ENCODE assay signal across 16 cellular contexts in the genomic region with DNA sequence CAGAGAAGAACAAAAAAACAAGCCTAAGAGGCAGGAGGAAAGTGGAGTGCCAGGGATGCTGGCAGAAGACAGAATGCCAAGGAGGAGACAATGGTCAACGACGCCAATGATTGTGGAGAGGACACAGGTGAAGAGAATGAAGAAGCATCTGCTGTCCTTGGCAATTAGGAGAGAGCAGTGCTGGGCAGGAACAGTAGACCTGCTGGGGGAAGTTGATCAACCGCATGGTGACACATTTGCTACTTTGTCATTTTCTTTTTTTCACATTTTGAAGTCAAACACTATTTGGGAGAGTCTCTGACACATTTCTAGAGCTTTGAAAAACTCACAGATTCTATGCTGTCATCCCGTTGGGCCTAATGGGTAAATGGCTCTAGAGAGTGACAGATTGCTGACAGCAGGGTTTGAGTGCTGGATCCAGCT. TPM values are rescaled to one million over a fixed set of nuclear protein-coding genes. Genes with fewer than 3 reads are reported as not detected.
DNase-seq lines count a peak whose midpoint lies in the region; ATAC-seq, FAIRE-seq and TF ChIP-seq lines count a peak whose summit lies in the region.
"Had no signal": no experiment of that assay in that cellular context is flagged by ENCODE, and none has a peak within 500 bp of the region (broad histone marks: within the 10 kb centered on the region; RNA-seq: fewer than 3 reads in every experiment).

No MANE protein-coding gene starts in this region.

- peak overlapping the region; percentile 52 for H3K4me3 Mint-ChIP-seq in T-helper 17 cell
- peak overlapping the region; percentile 78 for H3K4me3 Mint-ChIP-seq in natural killer cell treated with Interleukin-12 subunit alpha and Interleukin-12 subunit beta and Interleukin-15 and Interleukin-18, amount 100 ng/mL, for 72 hours

- no peak for FAIRE-seq in pancreas (lab: Jason Lieb, UNC)

- H3K4me3 ChIP-seq in pancreas, result no peak overlapping the region
- H3K4me3 ChIP-seq: esophagus muscularis mucosa, ovary, vagina had no signal

- no peak overlapping the region for H3K27ac ChIP-seq in pancreas
- H3K27ac ChIP-seq: esophagus muscularis mucosa, ovary, vagina had no signal

- no peak for TF ChIP-seq CTCF in pancreas (IDR thresholded peaks at IDR 0.05)

- H3K27me3 ChIP-seq in pancreas, result no peaks in the 10 kb centered on the region
- H3K27me3 ChIP-seq: ovary, vagina had no signal

- H3K4me1 Mint-ChIP-seq in T-helper 17 cell, result peaks cover 24% of the 10 kb centered on the region
- H3K4me1 Mint-ChIP-seq in natural killer cell treated with Interleukin-12 subunit alpha and Interleukin-12 subunit beta and Interleukin-15 and Interleukin-18, amount 100 ng/mL, for 72 hours (ENCODE audit: low read depth in 2 of 2), result peaks cover 37 to 49% of the 10 kb centered on the region in 2 donors

- no peaks in the 10 kb centered on the region for H3K36me3 Mint-ChIP-seq in T-helper 17 cell (ENCODE audit: low read depth)
- H3K36me3 Mint-ChIP-seq in natural killer cell treated with Interleukin-12 subunit alpha and Interleukin-12 subunit beta and Interleukin-15 and Interleukin-18, amount 100 ng/mL, for 72 hours, result no peaks in the 10 kb centered on the region

- peak; percentile 49 for DNase-seq in activated CD8-positive, alpha-beta memory T cell treated with anti-CD3 and anti-CD28 coated beads for 24 hours
- DNase-seq in activated CD8-positive, alpha-beta memory T cell treated with anti-CD3 and anti-CD28 coated beads, Interleukin-2, amount 50 U/mL, for 4 hours, result no peak
- no peak for DNase-seq in T-helper 17 cell
- no peak for DNase-seq in natural killer cell treated with Interleukin-12 subunit alpha and Interleukin-12 subunit beta and Interleukin-15 and Interleukin-18, amount 100 ng/mL, for 72 hours (ENCODE audit: low spot score)
- DNase-seq in GDM1 (lab: John Stamatoyannopoulos, UW), result no peak
- no peak for DNase-seq in cortex of kidney (lab: John Stamatoyannopoulos, UW)
- DNase-seq in pancreas, result no peak
- DNase-seq: IMR-90, NCI-H1417 treated with DMSO at 0.1 percent for 48 hours, NCI-H524, ovary, T-helper 9 cell had no signal

- ATAC-seq in GM21786 (IDR thresholded peaks at IDR 0.05; ENCODE audit: unreplicated experiment) (peak; percentile 43), T-helper 17 cell (no peak), pancreas (no peak)
- peak; percentile 71 to 90 for ATAC-seq in natural killer cell treated with Interleukin-12 subunit alpha and Interleukin-12 subunit beta and Interleukin-15 and Interleukin-18, amount 100 ng/mL, for 72 hours

- H3K9me3 ChIP-seq in T-helper 17 cell (ENCODE audit: control insufficient read depth, low read length, poor library complexity, severe bottlenecking), result no peaks in the 10 kb centered on the region
- no peaks in the 10 kb centered on the region for H3K9me3 ChIP-seq in pancreas
- H3K9me3 ChIP-seq: esophagus muscularis mucosa, ovary, vagina had no signal

- intact Hi-C loops in pancreas (cut with DNase I), result no loop called here

- H3K36me3 ChIP-seq in pancreas, result no peaks in the 10 kb centered on the region
- H3K36me3 ChIP-seq: esophagus muscularis mucosa, ovary, vagina had no signal

- H3K27ac Mint-ChIP-seq in T-helper 17 cell, result peak overlapping the region; percentile 88
- peak overlapping the region; percentile 58 to 79 for H3K27ac Mint-ChIP-seq in natural killer cell treated with Interleukin-12 subunit alpha and Interleukin-12 subunit beta and Interleukin-15 and Interleukin-18, amount 100 ng/mL, for 72 hours

- no peaks in the 10 kb centered on the region for H3K4me1 ChIP-seq in pancreas
- H3K4me1 ChIP-seq: vagina had no signal

- H3K27me3 Mint-ChIP-seq in T-helper 17 cell, result no peaks in the 10 kb centered on the region
- H3K27me3 Mint-ChIP-seq in natural killer cell treated with Interleukin-12 subunit alpha and Interleukin-12 subunit beta and Interleukin-15 and Interleukin-18, amount 100 ng/mL, for 72 hours, result no peaks in the 10 kb centered on the region

- WGBS in pancreas, 2 donors, result 63 to 78% methylated on average over 4 of the region's 4 CpGs

- H3K9me3 Mint-ChIP-seq in natural killer cell treated with Interleukin-12 subunit alpha and Interleukin-12 subunit beta and Interleukin-15 and Interleukin-18, amount 100 ng/mL, for 72 hours, result no peaks in the 10 kb centered on the region

RNA-seq across cellular contexts. Expression of a gene that starts 1.1 kb away (rescaled TPM):
- under 1 TPM; 0.67 to 0.83 TPM for total RNA-seq in T-helper 17 cell
- total RNA-seq in natural killer cell treated with Interleukin-12 subunit alpha and Interleukin-12 subunit beta and Interleukin-15 and Interleukin-18, amount 100 ng/mL, for 72 hours, result 1 to 10 TPM in 1 of 2 donors, under 1 TPM in 1; 0.81 to 6.2 TPM
- 1 to 10 TPM in 1 of 6 donors, under 1 TPM in 3, not detected in 2; 0.16 to 1.1 (median 0.39) TPM for total RNA-seq in pancreas
- under 1 TPM; 0.16 to 0.23 TPM for polyA plus RNA-seq in pancreas
- total RNA-seq: A673, IMR-90 had no signal
- polyA plus RNA-seq: IMR-90 had no signal

Comparison
In these comparisons a context has a peak if more than half of its experiments do, and no peak if none do; other contexts are left out.
1. ATAC-seq: peak in GM21786 (single experiment) and natural killer cell treated with Interleukin-12 subunit alpha and Interleukin-12 subunit beta and Interleukin-15 and Interleukin-18, amount 100 ng/mL, for 72 hours (2 of 2); none in T-helper 17 cell (single experiment) and pancreas (0 of 4).